ENCODE assay signal across 21 cellular contexts in the genomic region with DNA sequence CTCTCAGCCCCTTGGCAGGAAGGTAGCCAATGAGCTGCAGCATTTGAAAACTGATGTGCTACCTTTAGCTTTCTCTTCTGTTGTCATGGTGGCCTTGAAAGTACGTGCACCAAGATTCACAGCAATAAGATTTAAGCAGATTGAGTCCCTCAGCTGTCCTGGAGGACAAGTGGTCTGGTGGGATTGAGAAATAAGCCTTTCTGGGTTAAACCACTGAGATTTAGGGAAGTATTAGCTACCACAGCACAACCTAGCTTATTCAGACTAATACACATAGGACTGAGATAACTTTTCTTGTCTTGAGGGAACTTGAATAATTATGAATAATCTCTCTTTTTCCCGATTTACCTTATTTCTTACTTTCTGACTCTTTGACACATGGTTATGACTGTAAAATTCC.
DNase-seq lines count a peak whose midpoint lies in the region; ATAC-seq, FAIRE-seq and TF ChIP-seq lines count a peak whose summit lies in the region.
"Had no signal": no experiment of that assay in that cellular context is flagged by ENCODE, and none has a peak within 500 bp of the region (broad histone marks: within the 10 kb centered on the region; RNA-seq: fewer than 3 reads in every experiment).

No MANE protein-coding gene starts in this region.

- H3K9ac ChIP-seq in colonic mucosa (ENCODE audit: low read depth in 2 of 2, low read length in 2 of 2) = no peak overlapping the region

- 63 to 70% methylated on average over 2 of the region's 2 CpGs for WGBS in pancreas, 2 donors

- TF ChIP-seq CTCF in NB4 (IDR thresholded peaks at IDR 0.05; ENCODE audit: low read depth, low read length) = no peak
- TF ChIP-seq CTCF in colonic mucosa (IDR thresholded peaks at IDR 0.05) = no peak
- no peak for TF ChIP-seq CTCF in pancreas (IDR thresholded peaks at IDR 0.05)

- no peak for ATAC-seq in activated CD4-positive, alpha-beta T cell treated with anti-CD3 and anti-CD28 coated beads for 36 hours
- ATAC-seq in pancreas (no peak), GM21515 (IDR thresholded peaks at IDR 0.05; ENCODE audit: unreplicated experiment) (no peak)
- ATAC-seq: CD8-positive, alpha-beta T cell; Panc1; T-helper 17 cell had no signal

- H3K4me1 Mint-ChIP-seq in activated CD4-positive, alpha-beta T cell treated with anti-CD3 and anti-CD28 coated beads for 36 hours = peaks cover 4% of the 10 kb centered on the region
- H3K4me1 Mint-ChIP-seq: T-helper 17 cell had no signal

- intact Hi-C loops in colonic mucosa (cut with DNase I) (no loop called here), pancreas (cut with DNase I) (no loop called here)
- intact Hi-C loops in activated CD4-positive, alpha-beta T cell treated with anti-CD3 and anti-CD28 coated beads for 36 hours (cut with DNase I, micrococcal nuclease) = no loop called here

- no peak for FAIRE-seq in pancreas (lab: Jason Lieb, UNC)
- FAIRE-seq: GM12891 had no signal

- H3K27me3 ChIP-seq in colonic mucosa (no peaks in the 10 kb centered on the region), pancreas (no peaks in the 10 kb centered on the region)
- H3K27me3 ChIP-seq: SJCRH30 had no signal

- H3K4me1 ChIP-seq in colonic mucosa = no peaks in the 10 kb centered on the region
- H3K4me1 ChIP-seq in pancreas = peaks cover 0 to 5% (median 0%) of the 10 kb centered on the region in 3 donors
- H3K4me1 ChIP-seq: SJCRH30 had no signal

- H3K9me3 ChIP-seq in colonic mucosa (no peaks in the 10 kb centered on the region), pancreas (no peaks in the 10 kb centered on the region)
- H3K9me3 ChIP-seq: SJCRH30 had no signal

- POLR2A ChIA-PET in activated CD4-positive, alpha-beta T cell treated with anti-CD3 and anti-CD28 coated beads for 36 hours (lab: Charles Lee) = no interaction called here

- CTCF ChIA-PET in activated CD4-positive, alpha-beta T cell treated with anti-CD3 and anti-CD28 coated beads for 36 hours (lab: Charles Lee) = interaction anchor here (0.6 to 0.8 kb wide), 2 partner anchors 201 to 205 kb away, joined by 3 read pairs; no protein-coding TSS in a partner anchor

- no peak overlapping the region for H3K4me3 ChIP-seq in NB4 (ENCODE audit: low read depth, low read length)
- H3K4me3 ChIP-seq in colonic mucosa = no peak overlapping the region
- H3K4me3 ChIP-seq in pancreas = no peak overlapping the region
- H3K4me3 ChIP-seq: SJCRH30 had no signal

- H3K27ac Mint-ChIP-seq in activated CD4-positive, alpha-beta T cell treated with anti-CD3 and anti-CD28 coated beads for 36 hours = no peak overlapping the region
- H3K27ac Mint-ChIP-seq: CD8-positive, alpha-beta T cell; T-helper 17 cell had no signal

- no peak for TF ChIP-seq POLR2A in NB4 (IDR thresholded peaks at IDR 0.05; ENCODE audit: extremely low read depth, insufficient read length)

- DNase-seq in Kasumi-1 (lab: John Stamatoyannopoulos, UW) (peak; percentile 40 to 74), NB4 (ENCODE audit: low read depth) (peak; percentile 71), SKM-1 (lab: John Stamatoyannopoulos, UW; ENCODE audit: unreplicated experiment) (peak; percentile 4), colonic mucosa (no peak), pancreas (no peak)
- DNase-seq in activated CD4-positive, alpha-beta T cell treated with anti-CD3 and anti-CD28 coated beads for 36 hours = no peak
- DNase-seq: Calu3; CD8-positive, alpha-beta T cell; DMS153; IMR-90; NCI-H1694 treated with DMSO at 0.1 percent for 48 hours; NCI-H2081 treated with DMSO at 0.1 percent for 48 hours; NCI-H2171 treated with DMSO at 0.1 percent for 48 hours; NCI-H524 treated with DMSO at 0.1 percent for 48 hours; NCI-H82; SJCRH30; SW 1271; T-helper 17 cell had no signal

- no peaks in the 10 kb centered on the region for H3K27me3 Mint-ChIP-seq in activated CD4-positive, alpha-beta T cell treated with anti-CD3 and anti-CD28 coated beads for 36 hours
- H3K27me3 Mint-ChIP-seq: T-helper 17 cell had no signal

- H3K27ac ChIP-seq in colonic mucosa (no peak overlapping the region), pancreas (no peak overlapping the region)
- H3K27ac ChIP-seq: SJCRH30 had no signal

- H3K9me3 Mint-ChIP-seq in activated CD4-positive, alpha-beta T cell treated with anti-CD3 and anti-CD28 coated beads for 36 hours (ENCODE audit: low read depth) = no peaks in the 10 kb centered on the region
- H3K9me3 Mint-ChIP-seq: CD8-positive, alpha-beta T cell had no signal

- H3K36me3 ChIP-seq in colonic mucosa (no peaks in the 10 kb centered on the region), pancreas (no peaks in the 10 kb centered on the region)
- H3K36me3 ChIP-seq: SJCRH30 had no signal

- no peaks in the 10 kb centered on the region for H3K36me3 Mint-ChIP-seq in activated CD4-positive, alpha-beta T cell treated with anti-CD3 and anti-CD28 coated beads for 36 hours (ENCODE audit: low read depth)
- H3K36me3 Mint-ChIP-seq: CD8-positive, alpha-beta T cell had no signal

- H3K4me3 Mint-ChIP-seq in activated CD4-positive, alpha-beta T cell treated with anti-CD3 and anti-CD28 coated beads for 36 hours = no peak overlapping the region
- H3K4me3 Mint-ChIP-seq: CD8-positive, alpha-beta T cell; T-helper 17 cell had no signal

Comparison
In these comparisons a context has a peak if more than half of its experiments do, and no peak if none do; other contexts are left out.
1. DNase-seq: peak in Kasumi-1 (2 of 2), NB4 (single experiment) and SKM-1 (single experiment); none in colonic mucosa (single experiment), activated CD4-positive, alpha-beta T cell treated with anti-CD3 and anti-CD28 coated beads for 36 hours (single experiment) and pancreas (0 of 6).